Comparison of ENCODE assay signal across 8 cellular contexts in the genomic region with DNA sequence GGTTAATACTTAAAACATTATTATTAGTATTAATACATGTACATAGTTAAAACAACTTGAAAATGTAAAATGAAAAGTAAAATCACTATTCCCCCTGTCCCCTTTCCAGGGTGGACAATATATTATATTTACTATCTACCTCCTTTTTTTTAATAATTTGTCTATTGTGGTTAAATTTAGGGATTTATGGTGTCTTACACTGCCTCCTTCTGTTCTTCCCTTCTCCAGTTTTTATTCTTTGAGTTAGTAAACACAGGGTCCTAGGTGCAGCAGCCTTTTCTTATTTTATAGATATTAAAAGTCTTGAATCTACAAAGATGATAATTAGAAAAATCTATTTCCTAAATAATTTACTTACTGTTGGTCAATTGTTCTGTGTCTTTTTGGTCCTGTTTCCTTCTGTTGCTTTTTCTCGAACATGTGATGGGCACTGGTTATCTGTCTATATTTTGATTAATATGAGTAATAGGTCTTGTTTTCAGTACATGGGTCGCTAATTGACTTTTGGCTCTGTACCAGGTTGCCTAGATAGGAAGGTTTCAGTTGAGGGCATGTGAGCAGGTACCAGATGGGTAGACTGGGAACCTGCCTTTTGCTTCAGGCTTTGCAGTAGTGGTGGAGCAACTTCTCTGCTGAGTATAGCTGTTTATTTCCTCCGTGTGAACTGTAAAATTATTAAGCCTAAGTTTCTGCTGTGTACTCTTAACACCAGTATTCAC. TPM values are rescaled to one million over a fixed set of nuclear protein-coding genes. Genes with fewer than 3 reads are reported as not detected.
A peak's percentile ranks its signal among the peaks of the same experiment; 100 is the strongest.
DNase-seq lines count a peak whose midpoint lies in the region; ATAC-seq and TF ChIP-seq lines count a peak whose summit lies in the region.

No MANE protein-coding gene starts in this region.

- peak overlapping the region; percentile 92 for H3K4me3 Mint-ChIP-seq in endodermal cell

- H3K9ac ChIP-seq in endodermal cell (ENCODE audit: extremely low read depth, low read length, poor library complexity, severe bottlenecking) = peak overlapping the region; percentile 81
- H3K9ac ChIP-seq in neuronal stem cell (ENCODE audit: low read depth, low read length, poor library complexity) = no peak overlapping the region

- no peak overlapping the region for H3K4ac ChIP-seq in neuronal stem cell (ENCODE audit: low read length)

- H3K9me3 ChIP-seq in OCI-LY7 (ENCODE audit: low read length) = no peaks in the 10 kb centered on the region
- H3K9me3 ChIP-seq in endodermal cell (ENCODE audit: control insufficient read depth, low read length) = peaks cover 11% of the 10 kb centered on the region
- no peaks in the 10 kb centered on the region for H3K9me3 ChIP-seq in neuronal stem cell (replicated peaks in 1 of 2; ENCODE audit: control insufficient read depth in 2 of 2, insufficient read depth in 1 of 2, low read depth in 1 of 2, low read length in 2 of 2)

- POLR2A ChIA-PET in OCI-LY7 (lab: Charles Lee) = interaction anchor here (0.7 to 2.3 kb wide), 4 partner anchors 17 to 204 kb away, joined by 5 to 10 read pairs (median 6); partner anchors contain the start of gene HSD17B11

- intact Hi-C loops in OCI-LY7 (cut with micrococcal nuclease; ENCODE audit: unreplicated experiment) = no loop called here

- H3K9me3 Mint-ChIP-seq in endodermal cell = peaks cover 12% of the 10 kb centered on the region

- no peaks in the 10 kb centered on the region for H3K36me3 Mint-ChIP-seq in endodermal cell (ENCODE audit: low read depth)

- H3K14ac ChIP-seq in neuronal stem cell (ENCODE audit: low read length) = no peak overlapping the region

- peaks cover 52% of the 10 kb centered on the region for H3K79me2 ChIP-seq in OCI-LY7 (ENCODE audit: insufficient read depth, low read depth, low read length)

- H3K27me3 ChIP-seq in GM06990 (replicated peaks; ENCODE audit: control insufficient read depth, insufficient read depth, low read length) = no peaks in the 10 kb centered on the region
- H3K27me3 ChIP-seq in endodermal cell (ENCODE audit: control insufficient read depth, insufficient read depth, low read length, poor library complexity, severe bottlenecking) = no peaks in the 10 kb centered on the region
- H3K27me3 ChIP-seq in neuronal stem cell (ENCODE audit: control insufficient read depth in 3 of 3, insufficient read depth in 3 of 3, low read depth in 1 of 3, low read length in 3 of 3) = no peaks in the 10 kb centered on the region

- H2BK120ac ChIP-seq in neuronal stem cell (ENCODE audit: low read depth, low read length) = no peak overlapping the region

- H3K4me1 Mint-ChIP-seq in endodermal cell = peaks cover 22% of the 10 kb centered on the region

- H3K18ac ChIP-seq in neuronal stem cell (ENCODE audit: low read length) = no peak overlapping the region

- no peak for TF ChIP-seq CTCF in 22Rv1 (IDR thresholded peaks at IDR 0.05)
- TF ChIP-seq CTCF in GM06990 (IDR thresholded peaks at IDR 0.05; ENCODE audit: insufficient read depth, low read length, poor library complexity, severe bottlenecking) = no peak
- no peak for TF ChIP-seq CTCF in OCI-LY7 (conservative IDR thresholded peaks at IDR 0.05; ENCODE audit: low read length)
- TF ChIP-seq CTCF in endodermal cell (conservative IDR thresholded peaks at IDR 0.05) = no peak

- H2AFZ ChIP-seq in OCI-LY7 (ENCODE audit: low read length) (peak overlapping the region; percentile 92), neuronal stem cell (ENCODE audit: low read length) (peak overlapping the region; percentile 91)

- H2BK15ac ChIP-seq in neuronal stem cell (ENCODE audit: low read length) = no peak overlapping the region

- no peaks in the 10 kb centered on the region for H3K9me2 ChIP-seq in OCI-LY7 (ENCODE audit: insufficient read depth, low read length)

- ATAC-seq in HG03196 (IDR thresholded peaks at IDR 0.05; ENCODE audit: unreplicated experiment) = no peak

- peak; percentile 18 for DNase-seq in GM06990 (ENCODE audit: extremely low read depth, insufficient read length)
- peak; percentile 33 for DNase-seq in OCI-LY7 (ENCODE audit: low spot score)
- no peak for DNase-seq in endodermal cell
- no peak for DNase-seq in neuronal stem cell (ENCODE audit: low spot score)
- no peak for DNase-seq in NCI-H1930 (lab: John Stamatoyannopoulos, UW)
- no peak for DNase-seq in activated CD8-positive, alpha-beta memory T cell treated with anti-CD3 and anti-CD28 coated beads for 24 hours

- no peaks in the 10 kb centered on the region for H3K27me3 Mint-ChIP-seq in endodermal cell (ENCODE audit: insufficient read depth)

- no peak overlapping the region for H4K91ac ChIP-seq in neuronal stem cell (ENCODE audit: low read depth, low read length, poor library complexity)

- H4K8ac ChIP-seq in neuronal stem cell (ENCODE audit: low read depth, low read length) = no peak overlapping the region

- BruUV-seq in OCI-LY7 (replicated peaks; lab: Mats Ljungman, UMichigan) = no TSS peak

- H3K36me3 ChIP-seq in GM06990 (ENCODE audit: control insufficient read depth, insufficient read depth, low read length) = no peaks in the 10 kb centered on the region
- H3K36me3 ChIP-seq in OCI-LY7 (ENCODE audit: insufficient read depth, low read length) = no peaks in the 10 kb centered on the region
- H3K36me3 ChIP-seq in endodermal cell (ENCODE audit: control insufficient read depth, insufficient read depth, low read length) = no peaks in the 10 kb centered on the region
- H3K36me3 ChIP-seq in neuronal stem cell (replicated peaks in 1 of 2; ENCODE audit: control insufficient read depth in 2 of 2, insufficient read depth in 2 of 2, low read length in 2 of 2) = no peaks in the 10 kb centered on the region

- H3K79me1 ChIP-seq in neuronal stem cell (ENCODE audit: low read depth, low read length) = no peaks in the 10 kb centered on the region

- peak overlapping the region; percentile 76 for H3K4me3 ChIP-seq in GM06990 (replicated peaks; ENCODE audit: low read depth, low read length)
- peak overlapping the region; percentile 83 for H3K4me3 ChIP-seq in OCI-LY7 (ENCODE audit: low read depth, low read length, poor library complexity, severe bottlenecking)
- H3K4me3 ChIP-seq in endodermal cell (ENCODE audit: low read length) = peak overlapping the region; percentile 94
- H3K4me3 ChIP-seq in neuronal stem cell (ENCODE audit: low read length in 2 of 2) = peak overlapping the region in 1 of 2 donors; percentile 61

- no peak overlapping the region for H2AK5ac ChIP-seq in neuronal stem cell (ENCODE audit: low read depth, low read length)

- H3K27ac ChIP-seq in 22Rv1 (peak overlapping the region; percentile 91), OCI-LY7 (ENCODE audit: low read depth, low read length, poor library complexity, severe bottlenecking) (peak overlapping the region; percentile 80), endodermal cell (ENCODE audit: low read depth, low read length) (no peak overlapping the region), neuronal stem cell (replicated peaks; ENCODE audit: low read length) (no peak overlapping the region)

- no peak overlapping the region for H2BK12ac ChIP-seq in neuronal stem cell (ENCODE audit: low read length)

- H2BK5ac ChIP-seq in neuronal stem cell (ENCODE audit: low read length) = no peak overlapping the region

- H4K20me1 ChIP-seq in OCI-LY7 (ENCODE audit: insufficient read depth, low read length) = no peaks in the 10 kb centered on the region

- H3K27ac Mint-ChIP-seq in endodermal cell = peak overlapping the region; percentile 60

- 54% methylated on average over 3 of the region's 3 CpGs; no CpG with 5 or more reads in 1 of the 2 experiments for WGBS in endodermal cell (ENCODE audit: insufficient coverage in 1 of 2, insufficient read length in 1 of 2), 2 experiments
- WGBS in neuronal stem cell (ENCODE audit: extremely low coverage in 2 of 2, insufficient read length in 2 of 2, insufficient replicate concordance in 1 of 2), 2 donors = no CpG with 5 or more reads among the region's 3 CpGs

- H3K4me1 ChIP-seq in OCI-LY7 (ENCODE audit: insufficient read depth, low read length, poor library complexity, severe bottlenecking) (peaks cover 34% of the 10 kb centered on the region), endodermal cell (ENCODE audit: control insufficient read depth, insufficient read depth, low read length) (peaks cover 4% of the 10 kb centered on the region), neuronal stem cell (ENCODE audit: control insufficient read depth in 2 of 2, insufficient read depth in 1 of 2, low read depth in 1 of 2, low read length in 2 of 2) (peaks cover 0 to 6% of the 10 kb centered on the region in 2 donors)

- H3K23ac ChIP-seq in neuronal stem cell (ENCODE audit: low read depth, low read length, poor library complexity) = no peak overlapping the region

- H3K4me2 ChIP-seq in OCI-LY7 (ENCODE audit: low read length) (peak overlapping the region; percentile 96), neuronal stem cell (ENCODE audit: insufficient read depth, low read length, poor library complexity, severe bottlenecking) (no peak overlapping the region)

- CTCF ChIA-PET in OCI-LY7 (lab: Charles Lee; ENCODE audit: unreplicated experiment) = no interaction called here

RNA-seq across cellular contexts. Expression of gene NUDT9, which starts 1.1 kb away (rescaled TPM):
- 9.0 and 11.4 TPM in 2 replicates for total RNA-seq in OCI-LY7 (2014; rRNA removed; shearing (Covaris generic))
- 13.8 and 16.5 TPM in 2 replicates for total RNA-seq in OCI-LY7 (2022)
- 10 to 100 TPM; 23.2 to 28.6 TPM for total RNA-seq in endodermal cell
- polyA plus RNA-seq in endodermal cell (2013, experiment 1 of 2) = 24.5 TPM
- 21.6 TPM for polyA plus RNA-seq in endodermal cell (2013, experiment 2 of 2)
- polyA plus RNA-seq in neuronal stem cell (2013, experiment 1 of 2) = 12.9 TPM
- polyA plus RNA-seq in neuronal stem cell (2013, experiment 2 of 2) = 12.9 TPM

RNA-seq across cellular contexts. Expression of gene HSD17B11, which starts 32.5 kb away (rescaled TPM):
- 4.7 and 9.0 TPM in 2 replicates for total RNA-seq in OCI-LY7 (2014; rRNA removed; shearing (Covaris generic))
- total RNA-seq in OCI-LY7 (2022) (8.7 TPM in 2 replicates), endodermal cell (10 to 100 TPM; 18.3 to 22.7 TPM)
- 36.7 TPM for polyA plus RNA-seq in endodermal cell (2013, experiment 1 of 2)
- polyA plus RNA-seq in endodermal cell (2013, experiment 2 of 2) = 30.2 TPM
- 15.0 TPM for polyA plus RNA-seq in neuronal stem cell (2013, experiment 1 of 2)
- 15.0 TPM for polyA plus RNA-seq in neuronal stem cell (2013, experiment 2 of 2)

Comparison
In these comparisons a context has a peak if more than half of its experiments do, and no peak if none do; other contexts are left out.
1. H3K27ac ChIP-seq: peak in 22Rv1 (single experiment) and OCI-LY7 (single experiment); none in endodermal cell (single experiment) and neuronal stem cell (single experiment).
2. DNase-seq: peak in GM06990 (single experiment) and OCI-LY7 (single experiment); none in endodermal cell (single experiment), neuronal stem cell (single experiment), NCI-H1930 (0 of 2) and activated CD8-positive, alpha-beta memory T cell treated with anti-CD3 and anti-CD28 coated beads for 24 hours (single experiment).